8 cellular contexts compared by ENCODE assay signal in genomic region chr16:9047689-9048301, GRCh38. TPM values are rescaled to one million over a fixed set of nuclear protein-coding genes. Genes with fewer than 3 reads are reported as not detected.
DNase-seq lines count a peak whose midpoint lies in the region; ATAC-seq, FAIRE-seq and TF ChIP-seq lines count a peak whose summit lies in the region.

No MANE protein-coding gene starts in this region.

- no peaks in the 10 kb centered on the region for H3K36me3 Mint-ChIP-seq in activated naive CD8-positive, alpha-beta T cell

- CTCF ChIA-PET in A673 (lab: Charles Lee): interaction anchor here (0.5 to 2.1 kb wide), 3 partner anchors 15 to 1742 kb away, joined by 6 to 8 read pairs (median 7); no protein-coding TSS in a partner anchor

- peaks cover 27% of the 10 kb centered on the region for H3K4me1 Mint-ChIP-seq in activated naive CD8-positive, alpha-beta T cell (ENCODE audit: low read depth)

- BruUV-seq in A673 (replicated peaks; lab: Mats Ljungman, UMichigan): no TSS peak

- H3K4me3 Mint-ChIP-seq in activated naive CD8-positive, alpha-beta T cell: peak overlapping the region; percentile 61

- no peak for TF ChIP-seq CTCF in A673 (conservative IDR thresholded peaks at IDR 0.05; ENCODE audit: low read depth, low read length)
- no peak for TF ChIP-seq CTCF in cardiac muscle cell (IDR thresholded peaks at IDR 0.05; ENCODE audit: low read depth, low read length)

- FAIRE-seq in urothelium cell line (lab: Jason Lieb, UNC): no peak

- DNase-seq in A673 (ENCODE audit: low spot score) (peak; percentile 97), RKO (ENCODE audit: low spot score) (peak; percentile 99), cardiac muscle cell (ENCODE audit: low read depth in 1 of 2, low spot score in 1 of 2) (peak; percentile 47 to 100), posterior vena cava (ENCODE audit: low spot score) (peak; percentile 97), urothelium cell line (ENCODE audit: low spot score) (peak; percentile 90)

- H3K4me3 ChIP-seq in A673 (ENCODE audit: low read depth, low read length, poor library complexity, severe bottlenecking) (no peak overlapping the region), cardiac muscle cell (no peak overlapping the region)

- peak; percentile 81 for ATAC-seq in GM18861 (IDR thresholded peaks at IDR 0.05; ENCODE audit: unreplicated experiment)
- peak; percentile 74 for ATAC-seq in HG03378 (IDR thresholded peaks at IDR 0.05; ENCODE audit: unreplicated experiment)

- H3K27me3 ChIP-seq in A673 (replicated peaks; ENCODE audit: insufficient read depth, low read depth, low read length, poor library complexity): no peaks in the 10 kb centered on the region
- H3K27me3 ChIP-seq in cardiac muscle cell: no peaks in the 10 kb centered on the region

- H3K27me3 Mint-ChIP-seq in activated naive CD8-positive, alpha-beta T cell: no peaks in the 10 kb centered on the region

- H3K27ac Mint-ChIP-seq in activated naive CD8-positive, alpha-beta T cell: peak overlapping the region; percentile 71

- H3K4me1 ChIP-seq in A673 (ENCODE audit: insufficient read depth, low read length, poor library complexity, severe bottlenecking) (peaks cover 12% of the 10 kb centered on the region), cardiac muscle cell (ENCODE audit: low read depth) (no peaks in the 10 kb centered on the region)

- POLR2A ChIA-PET in A673 (lab: Charles Lee; ENCODE audit: low non-redundant PET): interaction anchor here (0.6 kb wide), 2 partner anchors 43 to 474 kb away, joined by 3 to 4 read pairs; partner anchors contain the start of gene HAPSTR1

- intact Hi-C loops in A673 (cut with micrococcal nuclease; ENCODE audit: unreplicated experiment) (loop anchor here (5.0 to 10.0 kb wide), 3 partner anchors 45 to 470 kb away; partner anchors contain the start of gene HAPSTR1), posterior vena cava (cut with DNase I) (no loop called here)

- H3K9me3 ChIP-seq in A673 (ENCODE audit: low read depth, low read length, poor library complexity, severe bottlenecking): peaks cover 6% of the 10 kb centered on the region
- no peaks in the 10 kb centered on the region for H3K9me3 ChIP-seq in cardiac muscle cell (ENCODE audit: low read depth)

- H3K36me3 ChIP-seq in A673 (ENCODE audit: insufficient read depth, low read length, poor library complexity, severe bottlenecking) (no peaks in the 10 kb centered on the region), cardiac muscle cell (no peaks in the 10 kb centered on the region)

- H3K27ac ChIP-seq in A673 (ENCODE audit: low read depth, low read length, poor library complexity, severe bottlenecking) (peak overlapping the region; percentile 85), cardiac muscle cell (no peak overlapping the region)

- H3K9me3 Mint-ChIP-seq in activated naive CD8-positive, alpha-beta T cell (ENCODE audit: low read depth): peaks cover 6% of the 10 kb centered on the region

RNA-seq across cellular contexts. Expression of gene HAPSTR1, which starts 43.6 kb away (rescaled TPM):
- total RNA-seq in A673 (2021) (83.8 and 90.4 TPM in 2 replicates), cardiac muscle cell (44.7 and 60.0 TPM in 2 replicates), posterior vena cava (10 to 100 TPM; 63.9 to 65.7 TPM)
- polyA plus RNA-seq in cardiac muscle cell: 26.5 and 27.8 TPM in 2 replicates
